ENCODE assay signal across 8 cellular contexts in the genomic region with DNA sequence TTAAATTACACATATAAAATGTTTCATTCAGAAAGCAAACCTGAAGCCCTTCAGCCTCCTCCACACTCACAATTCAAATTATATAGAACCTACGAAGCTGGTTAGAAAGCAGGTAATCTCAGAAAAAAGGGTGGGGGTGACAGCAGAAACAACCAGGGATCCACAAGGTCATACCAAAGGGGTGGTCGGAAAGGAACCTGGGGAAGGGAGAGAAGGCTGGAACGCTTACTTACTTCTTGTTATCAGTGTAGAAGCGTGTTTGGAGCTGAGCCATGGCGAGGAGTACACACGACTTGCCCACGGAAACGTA. TPM values are rescaled to one million over a fixed set of nuclear protein-coding genes. Genes with fewer than 3 reads are reported as not detected.
DNase-seq lines count a peak whose midpoint lies in the region; ATAC-seq and TF ChIP-seq lines count a peak whose summit lies in the region.

No MANE protein-coding gene starts in this region.

- ATAC-seq in HG02970 (IDR thresholded peaks at IDR 0.05; ENCODE audit: low FRiP score, unreplicated experiment) (peak; percentile 7), lower lobe of right lung (peak; percentile 6 to 14), HG02840 (IDR thresholded peaks at IDR 0.05; ENCODE audit: low FRiP score, unreplicated experiment) (no peak)

- intact Hi-C loops in lower lobe of right lung (cut with DNase I), result no loop called here
- intact Hi-C loops in uterus (cut with DNase I; ENCODE audit: low total_unique reads), result no loop called here

- H3K4me3 ChIP-seq in astrocyte of the spinal cord (ENCODE audit: low read depth, low read length), result peak overlapping the region; percentile 90
- peak overlapping the region; percentile 63 for H3K4me3 ChIP-seq in lower lobe of right lung
- peak overlapping the region; percentile 78 to 80 for H3K4me3 ChIP-seq in uterus

- no peaks in the 10 kb centered on the region for H3K4me1 ChIP-seq in ES-I3 (ENCODE audit: insufficient read depth, low read length)
- H3K4me1 ChIP-seq in lower lobe of right lung, result peaks cover 23% of the 10 kb centered on the region
- peaks cover 0 to 8% of the 10 kb centered on the region in 2 donors for H3K4me1 ChIP-seq in uterus

- H3K27ac ChIP-seq in lower lobe of right lung, result peak overlapping the region; percentile 74
- peak overlapping the region; percentile 90 to 95 for H3K27ac ChIP-seq in uterus

- DNase-seq in astrocyte of the spinal cord (ENCODE audit: low read depth, low spot score) (no peak), lower lobe of right lung (no peak), uterus (no peak), NCI-H2029 (lab: John Stamatoyannopoulos, UW) (no peak), GM03348 (ENCODE audit: low spot score) (no peak)

- in situ Hi-C loops in astrocyte of the spinal cord (cut with HindIII; ENCODE audit: low sequenced_read_pairs), result no loop called here

- TF ChIP-seq CTCF in astrocyte of the spinal cord (IDR thresholded peaks at IDR 0.05; ENCODE audit: low read depth, low read length), result no peak
- no peak for TF ChIP-seq CTCF in lower lobe of right lung (IDR thresholded peaks at IDR 0.05)
- TF ChIP-seq CTCF in uterus (IDR thresholded peaks at IDR 0.05), result no peak

- H3K27me3 ChIP-seq in lower lobe of right lung (ENCODE audit: low read depth), result no peaks in the 10 kb centered on the region
- no peaks in the 10 kb centered on the region for H3K27me3 ChIP-seq in uterus

- H3K36me3 ChIP-seq in ES-I3 (ENCODE audit: insufficient read depth, low read length) (peaks cover 5% of the 10 kb centered on the region; the same call in 1 of the 2 replicates), lower lobe of right lung (no peaks in the 10 kb centered on the region), uterus (no peaks in the 10 kb centered on the region)

- peak overlapping the region; percentile 90 for H3K9ac ChIP-seq in ES-I3 (ENCODE audit: low read depth, low read length)

- no peaks in the 10 kb centered on the region; the same call in 1 of the 2 replicates for H3K9me3 ChIP-seq in ES-I3 (ENCODE audit: control insufficient read depth, insufficient read depth, low read length)
- H3K9me3 ChIP-seq in lower lobe of right lung, result no peaks in the 10 kb centered on the region
- H3K9me3 ChIP-seq in uterus, result no peaks in the 10 kb centered on the region

- TF ChIP-seq POLR2A in uterus (IDR thresholded peaks at IDR 0.05), result no peak

RNA-seq across cellular contexts. Expression of gene WDR12, which starts 0.3 kb away (rescaled TPM):
- total RNA-seq in lower lobe of right lung, result 21.2 TPM
- total RNA-seq in uterus, result 10 to 100 TPM in 2 of 4 donors, 1 to 10 TPM in 2; 2.9 to 31.0 (median 15.0) TPM

RNA-seq across cellular contexts. Expression of gene CARF, which starts 0.9 kb away (rescaled TPM):
- total RNA-seq in lower lobe of right lung (11.4 TPM), uterus (10 to 100 TPM in 3 of 4 donors, 1 to 10 TPM in 1; 5.0 to 26.1 (median 24.0) TPM)

RNA-seq across cellular contexts. Expression of gene ICA1L, which starts 39.6 kb away (rescaled TPM):
- total RNA-seq in lower lobe of right lung (5.6 TPM), uterus (10 to 100 TPM in 3 of 4 donors, 1 to 10 TPM in 1; 10.0 to 56.8 (median 41.3) TPM)
